In genomic region chr9:27181381-27181780, GRCh38 we compare ENCODE assay signal across 20 cellular contexts.
DNase-seq lines count a peak whose midpoint lies in the region; ATAC-seq, FAIRE-seq and TF ChIP-seq lines count a peak whose summit lies in the region.
"Had no signal": no experiment of that assay in that cellular context is flagged by ENCODE, and none has a peak within 500 bp of the region (broad histone marks: within the 10 kb centered on the region; RNA-seq: fewer than 3 reads in every experiment).

No MANE protein-coding gene starts in this region.

- no peaks in the 10 kb centered on the region for H3K36me3 ChIP-seq in bronchial epithelial cell (ENCODE audit: control insufficient read depth, insufficient read depth, low read length)
- no peaks in the 10 kb centered on the region for H3K36me3 ChIP-seq in keratinocyte (ENCODE audit: control insufficient read depth in 2 of 2, extremely low read depth in 1 of 2, insufficient read depth in 2 of 2, low read length in 2 of 2)
- H3K36me3 ChIP-seq: MG63, stomach had no signal

- H3K9me1 ChIP-seq in keratinocyte (ENCODE audit: control insufficient read depth, extremely low read depth, insufficient read depth, low read length) = no peaks in the 10 kb centered on the region

- peaks cover 44% of the 10 kb centered on the region for H3K4me1 ChIP-seq in keratinocyte (ENCODE audit: control insufficient read depth, extremely low read depth, insufficient read depth, low read length)

- H3K27me3 ChIP-seq in bronchial epithelial cell (ENCODE audit: control insufficient read depth, insufficient read depth, low read length) (no peaks in the 10 kb centered on the region), keratinocyte (ENCODE audit: control insufficient read depth, extremely low read depth, insufficient read depth, low read length) (no peaks in the 10 kb centered on the region)
- H3K27me3 ChIP-seq: MG63, stomach had no signal

- peaks cover 3% of the 10 kb centered on the region for H3K9me3 ChIP-seq in keratinocyte (ENCODE audit: control insufficient read depth, low read depth, low read length)
- H3K9me3 ChIP-seq: stomach had no signal

- no peaks in the 10 kb centered on the region for H3K79me2 ChIP-seq in keratinocyte (ENCODE audit: control insufficient read depth, insufficient read depth, low read length)

- H3K4me3 ChIP-seq in bronchial epithelial cell (ENCODE audit: low read depth, low read length) (no peak overlapping the region), keratinocyte (ENCODE audit: control insufficient read depth in 2 of 3, extremely low read depth in 1 of 3, insufficient read depth in 2 of 3, low read depth in 1 of 3, low read length in 3 of 3) (no peak overlapping the region)
- H3K4me3 ChIP-seq: MG63, psoas muscle, stomach had no signal

- peak overlapping the region; percentile 79 for H3K27ac ChIP-seq in keratinocyte (ENCODE audit: control insufficient read depth, insufficient read depth, low read length)
- H3K27ac ChIP-seq: psoas muscle, stomach had no signal

- DNase-seq in EL (peak; percentile 55), NCI-H1694 (lab: John Stamatoyannopoulos, UW) (peak; percentile 90), bronchial epithelial cell (ENCODE audit: low read depth) (peak; percentile 97), keratinocyte (ENCODE audit: low read depth, low spot score) (peak; percentile 41), DMS153 treated with DMSO at 0.1 percent for 48 hours (lab: John Stamatoyannopoulos, UW; ENCODE audit: unreplicated experiment) (no peak), urothelium cell line (ENCODE audit: low spot score) (no peak), T-helper 2 cell (no peak)
- DNase-seq: activated CD8-positive, alpha-beta T cell treated with anti-CD3 and anti-CD28 coated beads, Interleukin-2, amount 10 ng/mL, durations not matched to agents 7 days and 5 days; foreskin fibroblast; GF-D8; MG63; naive thymus-derived CD8-positive, alpha-beta T cell; NCI-H2029 treated with DMSO at 0.1 percent for 48 hours; NCI-H526; psoas muscle; stimulated activated CD4-positive, alpha-beta T cell treated with anti-CD3 and anti-CD28 coated beads, Interleukin-15, amount 100 ng/mL, for 24 hours; stomach had no signal

- no peak for ATAC-seq in GM21390 (IDR thresholded peaks at IDR 0.05; ENCODE audit: unreplicated experiment)
- ATAC-seq: activated CD8-positive, alpha-beta T cell treated with anti-CD3 and anti-CD28 coated beads, Interleukin-2, amount 10 ng/mL, durations not matched to agents 7 days and 5 days; naive thymus-derived CD8-positive, alpha-beta T cell; psoas muscle had no signal

- H4K20me1 ChIP-seq in keratinocyte (ENCODE audit: control insufficient read depth, extremely low read depth, insufficient read depth, low read length) = no peaks in the 10 kb centered on the region

- TF ChIP-seq CTCF in bronchial epithelial cell (IDR thresholded peaks at IDR 0.05; ENCODE audit: insufficient read depth, low read length, severe bottlenecking) = no peak
- no peak for TF ChIP-seq CTCF in keratinocyte (optimal IDR thresholded peaks at IDR 0.05 in 1 of 3, IDR thresholded peaks at IDR 0.05 in 1 of 3, conservative IDR thresholded peaks at IDR 0.05 in 1 of 3; ENCODE audit: extremely low read depth in 1 of 3, insufficient read depth in 2 of 3, low read length in 3 of 3)

- no peak for FAIRE-seq in bronchial epithelial cell (lab: Jason Lieb, UNC)
- FAIRE-seq in keratinocyte (lab: Jason Lieb, UNC) = peak; percentile 20
- no peak for FAIRE-seq in urothelium cell line (lab: Jason Lieb, UNC)
- FAIRE-seq: colon, GM19239 had no signal

- peak overlapping the region; percentile 58 for H3K4me2 ChIP-seq in keratinocyte (ENCODE audit: control insufficient read depth, extremely low read depth, insufficient read depth, low read depth, low read length)

- dilution Hi-C loops in keratinocyte (cut with MboI; ENCODE audit: extremely low pct_ligation_motif_present, low sequenced_read_pairs) = no loop called here

- H2AFZ ChIP-seq in keratinocyte (ENCODE audit: control insufficient read depth, low read length) = no peak overlapping the region

- no peak overlapping the region for H3K9ac ChIP-seq in keratinocyte (ENCODE audit: control insufficient read depth, extremely low read depth, insufficient read depth, low read length)

Comparison
In these comparisons a context has a peak if more than half of its experiments do, and no peak if none do; other contexts are left out.
1. DNase-seq: peak in EL (single experiment), NCI-H1694 (single experiment), bronchial epithelial cell (single experiment) and keratinocyte (single experiment); none in DMS153 treated with DMSO at 0.1 percent for 48 hours (single experiment), urothelium cell line (single experiment) and T-helper 2 cell (0 of 5).